Comparison of ENCODE assay signal across 9 cellular contexts in genomic region chr15:98425173-98425572, GRCh38.
"Had no signal": no experiment of that assay in that cellular context is flagged by ENCODE, and none has a peak within 500 bp of the region (broad histone marks: within the 10 kb centered on the region; RNA-seq: fewer than 3 reads in every experiment).

No MANE protein-coding gene starts in this region.

- H3K27ac ChIP-seq: GM23248 had no signal

- H3K36me3 ChIP-seq: HAP-1 had no signal

- H3K4me3 Mint-ChIP-seq: GM23338, H9, HFFc6 had no signal

- H3K27ac Mint-ChIP-seq: GM23338, H9, HFFc6 had no signal

- ATAC-seq: GM23338, HCT116 had no signal

- H2AFZ ChIP-seq: GM23248, GM23338 had no signal

- DNase-seq: GM23248, GOT3, H7, H9, HCEC 1CT, HFFc6 had no signal

- H3K9me3 ChIP-seq: HAP-1 had no signal

- H3K9ac ChIP-seq: GM23248 had no signal

- H3K4me2 ChIP-seq: GM23338 had no signal

- H3K9me3 Mint-ChIP-seq: HFFc6 had no signal

- H3K4me3 ChIP-seq: GM23248, GM23338, HAP-1 had no signal
